ENCODE assay signal across 17 cellular contexts in the genomic region with DNA sequence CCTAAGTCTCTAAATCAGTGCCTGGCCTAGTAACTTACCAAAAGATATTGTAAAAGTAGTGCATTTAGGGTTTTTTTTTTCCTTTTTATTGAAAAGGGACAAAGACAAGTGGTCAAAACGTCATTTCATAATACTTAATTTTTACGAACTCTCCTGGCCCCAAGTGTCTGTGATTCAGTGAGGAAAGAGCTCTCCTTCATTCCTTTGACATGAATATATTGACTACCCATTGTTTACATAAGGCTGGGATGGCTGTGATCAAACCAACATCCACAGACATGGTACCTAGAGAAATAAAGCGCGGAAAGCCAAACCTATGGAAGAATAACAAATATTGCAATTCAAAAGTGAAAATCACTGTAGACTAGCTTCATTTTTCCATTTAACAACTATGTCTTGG.
DNase-seq lines count a peak whose midpoint lies in the region; ATAC-seq and TF ChIP-seq lines count a peak whose summit lies in the region.
"Had no signal": no experiment of that assay in that cellular context is flagged by ENCODE, and none has a peak within 500 bp of the region (broad histone marks: within the 10 kb centered on the region; RNA-seq: fewer than 3 reads in every experiment).

No MANE protein-coding gene starts in this region.

- H2AK5ac ChIP-seq in mesenchymal stem cell (ENCODE audit: low read length, severe bottlenecking): no peak overlapping the region

- no peak overlapping the region for H3K18ac ChIP-seq in mesenchymal stem cell (ENCODE audit: low read depth in 1 of 2, low read length in 2 of 2)

- H3K4me3 Mint-ChIP-seq in chondrocyte (ENCODE audit: unreplicated experiment): no peak overlapping the region
- H3K4me3 Mint-ChIP-seq: activated CD4-positive, alpha-beta T cell treated with anti-CD3 and anti-CD28 coated beads, Interleukin-2, amount 10 ng/mL, durations not matched to agents 7 days and 5 days; activated naive CD4-positive, alpha-beta T cell treated with anti-CD3 and anti-CD28 coated beads, Interleukin-2, amount 10 ng/mL, durations not matched to agents 7 days and 5 days had no signal

- no peak overlapping the region for H2BK15ac ChIP-seq in mesenchymal stem cell (ENCODE audit: low read depth, poor library complexity, severe bottlenecking)

- WGBS in mesenchymal stem cell: 92% methylated on average over 2 of the region's 4 CpGs

- no peak overlapping the region for H3K9ac ChIP-seq in mesenchymal stem cell (ENCODE audit: low read length)

- H3K4me2 ChIP-seq in mesenchymal stem cell (ENCODE audit: low read length, poor library complexity, severe bottlenecking): no peak overlapping the region

- peaks cover 3% of the 10 kb centered on the region for H3K4me1 ChIP-seq in mesenchymal stem cell (ENCODE audit: control insufficient read depth, insufficient read depth, low read depth, low read length)
- H3K4me1 ChIP-seq: upper lobe of left lung had no signal

- no peak overlapping the region for H2BK5ac ChIP-seq in mesenchymal stem cell (ENCODE audit: low read depth, low read length, poor library complexity, severe bottlenecking)

- H3K79me1 ChIP-seq in mesenchymal stem cell (replicated peaks; ENCODE audit: low read length, poor library complexity, severe bottlenecking): peaks cover 7% of the 10 kb centered on the region

- peaks cover 32% of the 10 kb centered on the region for H3K4me1 Mint-ChIP-seq in chondrocyte (ENCODE audit: low read depth)
- H3K4me1 Mint-ChIP-seq: activated CD4-positive, alpha-beta T cell treated with anti-CD3 and anti-CD28 coated beads, Interleukin-2, amount 10 ng/mL, durations not matched to agents 7 days and 5 days; activated naive CD4-positive, alpha-beta T cell treated with anti-CD3 and anti-CD28 coated beads, Interleukin-2, amount 10 ng/mL, durations not matched to agents 7 days and 5 days had no signal

- no peak overlapping the region for H2BK120ac ChIP-seq in mesenchymal stem cell (ENCODE audit: low read depth, low read length)

- H4K91ac ChIP-seq in mesenchymal stem cell (ENCODE audit: low read length): no peak overlapping the region

- no peak overlapping the region for H3K14ac ChIP-seq in mesenchymal stem cell (ENCODE audit: low read length in 2 of 2)

- DNase-seq in AG10803 (ENCODE audit: low read depth) (peak; percentile 61), LHCN-M2 (ENCODE audit: low read depth) (peak; percentile 67), chondrocyte (ENCODE audit: low spot score) (no peak), mesenchymal stem cell (peak; percentile 21), islet precursor cell (no peak), NCI-H1694 treated with DMSO at 0.1 percent for 48 hours (lab: John Stamatoyannopoulos, UW) (no peak)
- no peak for DNase-seq in stimulated activated CD4-positive, alpha-beta T cell treated with anti-CD3 and anti-CD28 coated beads, Interleukin-12 subunit alpha, Interleukin-12 subunit beta, amount 100 ng/mL, for 4 hours
- DNase-seq: activated CD4-positive, alpha-beta T cell treated with anti-CD3 and anti-CD28 coated beads, Interleukin-2, amount 10 ng/mL, durations not matched to agents 7 days and 5 days; activated naive CD4-positive, alpha-beta T cell treated with anti-CD3 and anti-CD28 coated beads, Interleukin-2, amount 10 ng/mL, durations not matched to agents 7 days and 5 days; MM.1S; NCI-H1930; NCI-H510A treated with DMSO at 0.1 percent for 48 hours; OCI-M1; stimulated activated naive CD8-positive, alpha-beta T cell treated with anti-CD3 and anti-CD28 coated beads, Interleukin-15, Interleukin-2, amounts not matched to agents 100 U/mL and 50 U/mL, for 24 hours; upper lobe of left lung had no signal

- H3K9me3 ChIP-seq in mesenchymal stem cell (ENCODE audit: control insufficient read depth, low read length): no peaks in the 10 kb centered on the region
- H3K9me3 ChIP-seq: upper lobe of left lung had no signal

- H3K27ac ChIP-seq in mesenchymal stem cell (ENCODE audit: low read length, poor library complexity, severe bottlenecking): peak overlapping the region; percentile 2
- H3K27ac ChIP-seq: cardiac muscle cell, upper lobe of left lung had no signal

- no peak overlapping the region for H3K23ac ChIP-seq in mesenchymal stem cell (ENCODE audit: low read length in 2 of 2)

- H3K4me3 ChIP-seq in AG10803 (ENCODE audit: low read length) (no peak overlapping the region), mesenchymal stem cell (ENCODE audit: insufficient read depth in 1 of 2, low read depth in 1 of 2, low read length in 2 of 2) (no peak overlapping the region)
- H3K4me3 ChIP-seq: cardiac muscle cell, upper lobe of left lung had no signal

- H3K27me3 Mint-ChIP-seq in chondrocyte (ENCODE audit: low read depth): no peaks in the 10 kb centered on the region
- H3K27me3 Mint-ChIP-seq: activated CD4-positive, alpha-beta T cell treated with anti-CD3 and anti-CD28 coated beads, Interleukin-2, amount 10 ng/mL, durations not matched to agents 7 days and 5 days; activated naive CD4-positive, alpha-beta T cell treated with anti-CD3 and anti-CD28 coated beads, Interleukin-2, amount 10 ng/mL, durations not matched to agents 7 days and 5 days had no signal

- no peak overlapping the region for H2BK12ac ChIP-seq in mesenchymal stem cell (ENCODE audit: low read length in 2 of 2)

- no peaks in the 10 kb centered on the region for H3K27me3 ChIP-seq in mesenchymal stem cell (ENCODE audit: control insufficient read depth in 1 of 2, insufficient read depth in 1 of 2, low read length in 2 of 2)
- H3K27me3 ChIP-seq: cardiac muscle cell, upper lobe of left lung had no signal

- no peaks in the 10 kb centered on the region for H3K36me3 ChIP-seq in mesenchymal stem cell (ENCODE audit: control insufficient read depth in 1 of 2, insufficient read depth in 2 of 2, low read depth in 1 of 2, low read length in 2 of 2)
- H3K36me3 ChIP-seq: cardiac muscle cell, upper lobe of left lung had no signal

- H3K27ac Mint-ChIP-seq in chondrocyte (ENCODE audit: unreplicated experiment): peak overlapping the region; percentile 32
- H3K27ac Mint-ChIP-seq: activated CD4-positive, alpha-beta T cell treated with anti-CD3 and anti-CD28 coated beads, Interleukin-2, amount 10 ng/mL, durations not matched to agents 7 days and 5 days; activated naive CD4-positive, alpha-beta T cell treated with anti-CD3 and anti-CD28 coated beads, Interleukin-2, amount 10 ng/mL, durations not matched to agents 7 days and 5 days had no signal

- TF ChIP-seq CTCF in AG10803 (conservative IDR thresholded peaks at IDR 0.05; ENCODE audit: low read length) (no peak), chondrocyte (IDR thresholded peaks at IDR 0.05) (no peak)

- no peaks in the 10 kb centered on the region for H3K9me3 Mint-ChIP-seq in chondrocyte (ENCODE audit: low read depth)
- H3K9me3 Mint-ChIP-seq: activated CD4-positive, alpha-beta T cell treated with anti-CD3 and anti-CD28 coated beads, Interleukin-2, amount 10 ng/mL, durations not matched to agents 7 days and 5 days; activated naive CD4-positive, alpha-beta T cell treated with anti-CD3 and anti-CD28 coated beads, Interleukin-2, amount 10 ng/mL, durations not matched to agents 7 days and 5 days had no signal

- H2AFZ ChIP-seq in mesenchymal stem cell (ENCODE audit: low read depth, low read length): no peak overlapping the region

- no peak for ATAC-seq in HG03095 (IDR thresholded peaks at IDR 0.05; ENCODE audit: unreplicated experiment)
- ATAC-seq: stimulated activated naive CD8-positive, alpha-beta T cell treated with anti-CD3 and anti-CD28 coated beads, Interleukin-15, Interleukin-2, amounts not matched to agents 100 U/mL and 50 U/mL, for 24 hours had no signal

- no peak overlapping the region for H3K4ac ChIP-seq in mesenchymal stem cell (ENCODE audit: low read depth in 1 of 2, low read length in 2 of 2)

- no peaks in the 10 kb centered on the region for H3K36me3 Mint-ChIP-seq in chondrocyte (ENCODE audit: low read depth)

- no peak overlapping the region for H4K8ac ChIP-seq in mesenchymal stem cell (ENCODE audit: low read length)

Comparison
In these comparisons a context has a peak if more than half of its experiments do, and no peak if none do; other contexts are left out.
1. DNase-seq: peak in AG10803 (single experiment), LHCN-M2 (single experiment) and mesenchymal stem cell (single experiment); none in chondrocyte (single experiment), islet precursor cell (single experiment), NCI-H1694 treated with DMSO at 0.1 percent for 48 hours (single experiment) and stimulated activated CD4-positive, alpha-beta T cell treated with anti-CD3 and anti-CD28 coated beads, Interleukin-12 subunit alpha, Interleukin-12 subunit beta, amount 100 ng/mL, for 4 hours (single experiment).